In the genomic region with DNA sequence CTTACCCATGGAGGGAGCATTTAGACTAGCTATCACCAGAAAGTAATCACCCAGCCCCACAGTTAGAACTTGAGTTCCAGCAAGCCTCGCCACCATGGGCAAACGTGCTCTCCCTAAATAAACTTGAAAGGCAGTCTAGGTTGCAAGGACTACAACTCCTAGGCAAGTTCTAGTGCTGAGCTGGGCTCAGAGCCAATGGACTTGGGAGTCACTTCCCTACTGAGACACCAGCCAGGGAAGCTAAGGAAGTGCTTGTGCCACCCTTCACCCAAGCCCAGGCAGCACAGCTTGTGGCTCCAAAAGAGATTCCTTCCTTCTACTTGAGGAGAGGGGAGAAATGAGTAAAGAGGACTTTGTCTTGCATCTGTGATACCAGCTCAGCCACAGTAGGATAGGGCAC, we compare ENCODE assay signal across 14 cellular contexts. TPM values are rescaled to one million over a fixed set of nuclear protein-coding genes. Genes with fewer than 3 reads are reported as not detected.
A peak's percentile ranks its signal among the peaks of the same experiment; 100 is the strongest.
DNase-seq lines count a peak whose midpoint lies in the region; TF ChIP-seq lines count a peak whose summit lies in the region.
"Had no signal": no experiment of that assay in that cellular context is flagged by ENCODE, and none has a peak within 500 bp of the region (broad histone marks: within the 10 kb centered on the region; RNA-seq: fewer than 3 reads in every experiment).

No MANE protein-coding gene starts in this region.

- no peak overlapping the region for H2AFZ ChIP-seq in neural progenitor cell (replicated peaks)

- H3K27ac ChIP-seq in breast epithelium (no peak overlapping the region), neural progenitor cell (no peak overlapping the region), esophagus squamous epithelium (no peak overlapping the region)
- H3K27ac ChIP-seq: BLaER1 treated with 17β-estradiol and CSF1 and Interleukin-3, amounts not matched to agents 10 nM and 100 nM had no signal

- TF ChIP-seq POLR2A in breast epithelium (IDR thresholded peaks at IDR 0.05) (no peak), esophagus squamous epithelium (IDR thresholded peaks at IDR 0.05) (no peak)

- peaks cover 19% of the 10 kb centered on the region for H3K27me3 Mint-ChIP-seq in MCF 10A (ENCODE audit: insufficient read depth, unreplicated experiment)
- no peaks in the 10 kb centered on the region for H3K27me3 Mint-ChIP-seq in neural progenitor cell (ENCODE audit: insufficient read depth, low read depth)

- CTCF ChIA-PET in MCF 10A (lab: Yijun Ruan, JAX): interaction anchor here (0.7 kb wide), 1 partner anchor 712 kb away, joined by 3 read pairs; no protein-coding TSS in a partner anchor

- POLR2A ChIA-PET in MCF 10A (lab: Yijun Ruan, JAX): no interaction called here

- no TSS peak for BruUV-seq in MCF 10A (replicated peaks; lab: Mats Ljungman, UMichigan)

- no peaks in the 10 kb centered on the region for H3F3A ChIP-seq in neural progenitor cell (ENCODE audit: low read depth)

- no peaks in the 10 kb centered on the region for H3K79me2 ChIP-seq in neural progenitor cell (ENCODE audit: low read depth)

- H3K4me3 Mint-ChIP-seq in MCF 10A (ENCODE audit: unreplicated experiment) (no peak overlapping the region), neural progenitor cell (no peak overlapping the region)

- H3K36me3 ChIP-seq in breast epithelium (no peaks in the 10 kb centered on the region), neural progenitor cell (no peaks in the 10 kb centered on the region), esophagus squamous epithelium (no peaks in the 10 kb centered on the region)
- H3K36me3 ChIP-seq: BLaER1 treated with 17β-estradiol and CSF1 and Interleukin-3, amounts not matched to agents 10 nM and 100 nM had no signal

- H3K9ac ChIP-seq in neural progenitor cell: no peak overlapping the region
- H3K9ac ChIP-seq: BLaER1 treated with 17β-estradiol and CSF1 and Interleukin-3, amounts not matched to agents 10 nM and 100 nM had no signal

- no peaks in the 10 kb centered on the region for H4K20me1 ChIP-seq in neural progenitor cell (ENCODE audit: low read depth)
- H4K20me1 ChIP-seq: BLaER1 treated with 17β-estradiol and CSF1 and Interleukin-3, amounts not matched to agents 10 nM and 100 nM had no signal

- H3K9me3 ChIP-seq in breast epithelium (no peaks in the 10 kb centered on the region), neural progenitor cell (ENCODE audit: low read depth) (no peaks in the 10 kb centered on the region), esophagus squamous epithelium (no peaks in the 10 kb centered on the region)
- H3K9me3 ChIP-seq: BLaER1 treated with 17β-estradiol and CSF1 and Interleukin-3, amounts not matched to agents 10 nM and 100 nM had no signal

- no peak overlapping the region for H3K4me3 ChIP-seq in breast epithelium
- H3K4me3 ChIP-seq in neural progenitor cell: no peak overlapping the region
- no peak overlapping the region for H3K4me3 ChIP-seq in esophagus squamous epithelium
- H3K4me3 ChIP-seq: BLaER1 treated with 17β-estradiol and CSF1 and Interleukin-3, amounts not matched to agents 10 nM and 100 nM had no signal

- H3K27me3 ChIP-seq in breast epithelium: no peaks in the 10 kb centered on the region
- no peaks in the 10 kb centered on the region for H3K27me3 ChIP-seq in neural progenitor cell
- H3K27me3 ChIP-seq in esophagus squamous epithelium: no peaks in the 10 kb centered on the region
- H3K27me3 ChIP-seq: BLaER1 treated with 17β-estradiol and CSF1 and Interleukin-3, amounts not matched to agents 10 nM and 100 nM had no signal

- H3K4me1 ChIP-seq in breast epithelium (no peaks in the 10 kb centered on the region), neural progenitor cell (no peaks in the 10 kb centered on the region), esophagus squamous epithelium (no peaks in the 10 kb centered on the region)
- H3K4me1 ChIP-seq: BLaER1 treated with 17β-estradiol and CSF1 and Interleukin-3, amounts not matched to agents 10 nM and 100 nM had no signal

- H3K36me3 Mint-ChIP-seq in MCF 10A (ENCODE audit: insufficient read depth, unreplicated experiment): no peaks in the 10 kb centered on the region
- H3K36me3 Mint-ChIP-seq in neural progenitor cell: no peaks in the 10 kb centered on the region

- H3K4me1 Mint-ChIP-seq in MCF 10A (ENCODE audit: insufficient read depth, unreplicated experiment) (no peaks in the 10 kb centered on the region), neural progenitor cell (no peaks in the 10 kb centered on the region)

- DNase-seq in MCF 10A (ENCODE audit: unreplicated experiment) (peak; percentile 4), breast epithelium (ENCODE audit: low spot score in 2 of 2) (no peak), dermis blood vessel endothelial cell (peak; percentile 48), neural progenitor cell (ENCODE audit: low spot score) (no peak), NCI-H526 treated with DMSO at 0.1 percent for 48 hours (lab: John Stamatoyannopoulos, UW) (no peak), esophagus squamous epithelium (lab: John Stamatoyannopoulos, UW) (no peak), hepatic stellate cell (ENCODE audit: low spot score) (no peak)
- DNase-seq in activated CD4-positive, CD25-positive, alpha-beta regulatory T cell (lab: John Stamatoyannopoulos, UW): no peak
- DNase-seq: 8988T, H7, NCI-H1105 treated with DMSO at 0.1 percent for 48 hours, NCI-H187 had no signal

- TF ChIP-seq CTCF in MCF 10A (IDR thresholded peaks at IDR 0.05; ENCODE audit: unreplicated experiment) (no peak), breast epithelium (IDR thresholded peaks at IDR 0.05) (no peak), neural progenitor cell (IDR thresholded peaks at IDR 0.05) (no peak), esophagus squamous epithelium (IDR thresholded peaks at IDR 0.05) (no peak)

- no peak overlapping the region for H3K4me2 ChIP-seq in neural progenitor cell
- H3K4me2 ChIP-seq: BLaER1 treated with 17β-estradiol and CSF1 and Interleukin-3, amounts not matched to agents 10 nM and 100 nM had no signal

- H3K9me3 Mint-ChIP-seq in MCF 10A (ENCODE audit: unreplicated experiment): no peaks in the 10 kb centered on the region
- no peaks in the 10 kb centered on the region for H3K9me3 Mint-ChIP-seq in neural progenitor cell

- intact Hi-C loops in MCF 10A (cut with micrococcal nuclease): no loop called here
- intact Hi-C loops in breast epithelium (cut with DNase I; ENCODE audit: low total_unique reads): no loop called here
- intact Hi-C loops in esophagus squamous epithelium (cut with DNase I): no loop called here

- WGBS in esophagus squamous epithelium, 2 donors: 49% methylated on average over 2 of the region's 2 CpGs; no CpG with 5 or more reads in 1 of the 2 donors

- no peak overlapping the region for H3K27ac Mint-ChIP-seq in MCF 10A (ENCODE audit: low read depth, unreplicated experiment)
- H3K27ac Mint-ChIP-seq in neural progenitor cell: peak overlapping the region; percentile 63

RNA-seq across cellular contexts. Expression of gene SLCO1A2, which starts 57.9 kb away (rescaled TPM):
- total RNA-seq in MCF 10A (2022): not detected in 2 replicates
- total RNA-seq in breast epithelium: 1 to 10 TPM in 1 of 3 donors, under 1 TPM in 1, not detected in 1; 0.33 to 5.4 TPM
- total RNA-seq in dermis blood vessel endothelial cell: 0.17 TPM in 1 of 2 replicates, not detected in the other
- total RNA-seq in neural progenitor cell (ENCODE audit: low replicate concordance): 16.2 and 23.9 TPM in 2 replicates
- total RNA-seq in esophagus squamous epithelium: not detected
- total RNA-seq: Right ventricle myocardium inferior had no signal

Comparison
In these comparisons a context has a peak if more than half of its experiments do, and no peak if none do; other contexts are left out.
1. DNase-seq: peak in MCF 10A (single experiment) and dermis blood vessel endothelial cell (single experiment); none in breast epithelium (0 of 2), neural progenitor cell (single experiment), NCI-H526 treated with DMSO at 0.1 percent for 48 hours (single experiment), esophagus squamous epithelium (single experiment), hepatic stellate cell (single experiment) and activated CD4-positive, CD25-positive, alpha-beta regulatory T cell (0 of 4).